25 cellular contexts compared by ENCODE assay signal in the genomic region with DNA sequence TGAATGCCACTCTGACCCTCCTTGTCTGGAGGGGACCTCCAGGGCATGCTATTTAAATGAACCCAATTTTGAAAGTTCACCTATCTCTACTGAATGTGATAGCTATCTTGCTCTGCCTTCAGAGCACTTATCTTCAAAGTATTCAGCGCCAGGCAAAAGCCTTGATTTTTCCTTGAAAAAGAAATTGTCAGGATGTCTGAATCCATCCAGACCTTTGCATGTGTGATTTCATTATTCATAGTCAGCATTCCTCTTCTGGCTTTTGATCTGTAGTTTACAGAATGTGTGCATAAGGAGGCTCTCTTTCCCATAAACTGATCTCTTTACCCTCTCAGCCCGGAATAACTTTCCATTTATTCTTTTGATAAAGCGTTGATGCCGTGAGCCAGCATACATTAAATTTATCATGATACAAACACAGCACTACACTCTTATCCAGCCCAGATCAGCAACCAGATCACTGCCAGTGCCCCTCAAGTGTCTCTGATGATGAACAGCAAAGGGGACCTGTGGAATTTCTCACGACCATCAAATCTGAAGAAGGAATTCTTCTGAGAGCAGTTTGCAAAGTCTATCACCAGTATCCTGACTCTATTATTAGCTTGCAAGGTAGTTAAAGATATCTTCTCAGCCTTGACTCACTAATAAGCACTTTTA.
DNase-seq lines count a peak whose midpoint lies in the region; ATAC-seq and TF ChIP-seq lines count a peak whose summit lies in the region.
"Had no signal": no experiment of that assay in that cellular context is flagged by ENCODE, and none has a peak within 500 bp of the region (broad histone marks: within the 10 kb centered on the region; RNA-seq: fewer than 3 reads in every experiment).

No MANE protein-coding gene starts in this region.

- ATAC-seq in PC-3 = peak; percentile 42
- ATAC-seq: activated T-cell treated with anti-CD3 and anti-CD28 coated beads, Interleukin-2, amount 50 U/mL, for 4 hours; gastroesophageal sphincter; naive thymus-derived CD4-positive, alpha-beta T cell; right cardiac atrium; T-cell had no signal

- BruUV-seq in PC-3 (replicated peaks; lab: Mats Ljungman, UMichigan) = TSS peak; percentile 86

- H3K36me3 ChIP-seq in ES-I3 (ENCODE audit: insufficient read depth, low read length) = no peaks in the 10 kb centered on the region
- H3K36me3 ChIP-seq in PC-3 (ENCODE audit: low read depth, low read length) = no peaks in the 10 kb centered on the region
- no peaks in the 10 kb centered on the region for H3K36me3 ChIP-seq in MM.1S (replicated peaks; ENCODE audit: insufficient read depth, low read length)
- H3K36me3 ChIP-seq: gastroesophageal sphincter had no signal

- intact Hi-C loops in PC-3 (cut with micrococcal nuclease) = loop anchor here (10.0 kb wide), 1 partner anchor 151 kb away; no protein-coding TSS in a partner anchor

- H4K20me1 ChIP-seq in PC-3 (ENCODE audit: low read length) = no peaks in the 10 kb centered on the region
- no peaks in the 10 kb centered on the region for H4K20me1 ChIP-seq in MM.1S (ENCODE audit: insufficient read depth, low read length)

- H3K4me3 Mint-ChIP-seq in osteocyte (ENCODE audit: unreplicated experiment) = no peak overlapping the region
- no peak overlapping the region for H3K4me3 Mint-ChIP-seq in nephron progenitor cell
- H3K4me3 Mint-ChIP-seq: activated naive CD4-positive, alpha-beta T cell treated with anti-CD3 and anti-CD28 coated beads for 36 hours; activated T-cell treated with anti-CD3 and anti-CD28 coated beads, Interleukin-2, amount 50 U/mL, for 4 hours; CD14-positive monocyte; naive thymus-derived CD4-positive, alpha-beta T cell; T-cell had no signal

- peak overlapping the region; percentile 31; the same call in 1 of the 2 replicates for H2AFZ ChIP-seq in PC-3 (ENCODE audit: low read length)
- H2AFZ ChIP-seq in MM.1S (ENCODE audit: low read length) = no peak overlapping the region

- H3K9me2 ChIP-seq in PC-3 (replicated peaks; ENCODE audit: low read length) = no peaks in the 10 kb centered on the region
- no peaks in the 10 kb centered on the region for H3K9me2 ChIP-seq in MM.1S (replicated peaks; ENCODE audit: insufficient read depth, low read length)

- H3K4me2 ChIP-seq in PC-3 (ENCODE audit: low read length) (peak overlapping the region; percentile 69), MM.1S (ENCODE audit: low read depth, low read length) (no peak overlapping the region)

- peaks cover 15% of the 10 kb centered on the region; the same call in 1 of the 2 replicates for H3K4me1 ChIP-seq in ES-I3 (ENCODE audit: insufficient read depth, low read length)
- peaks cover 30% of the 10 kb centered on the region for H3K4me1 ChIP-seq in PC-3 (ENCODE audit: insufficient read depth, low read length)
- no peaks in the 10 kb centered on the region for H3K4me1 ChIP-seq in MM.1S (ENCODE audit: low read length)
- H3K4me1 ChIP-seq: gastroesophageal sphincter had no signal

- H3K27me3 ChIP-seq in PC-3 (ENCODE audit: low read length) (no peaks in the 10 kb centered on the region), MM.1S (replicated peaks; ENCODE audit: insufficient read depth, low read length) (no peaks in the 10 kb centered on the region)
- H3K27me3 ChIP-seq: dorsolateral prefrontal cortex, gastroesophageal sphincter had no signal

- H3K9ac ChIP-seq in ES-I3 (ENCODE audit: low read depth, low read length) (0 out of 2 replicates have a peak overlapping the region, but pooled peaks have one; percentile 4), PC-3 (ENCODE audit: low read length) (peak overlapping the region; percentile 41; the same call in 1 of the 2 replicates), MM.1S (ENCODE audit: low read length) (no peak overlapping the region)

- H3K36me3 Mint-ChIP-seq in osteocyte (ENCODE audit: unreplicated experiment) (no peaks in the 10 kb centered on the region), nephron progenitor cell (ENCODE audit: low read depth) (no peaks in the 10 kb centered on the region)
- H3K36me3 Mint-ChIP-seq: CD14-positive monocyte; naive thymus-derived CD4-positive, alpha-beta T cell; T-cell had no signal

- H3F3A ChIP-seq in PC-3 (ENCODE audit: low read length, unreplicated experiment) (no peaks in the 10 kb centered on the region), MM.1S (ENCODE audit: insufficient read depth, low read length) (no peaks in the 10 kb centered on the region)

- no peak for TF ChIP-seq CTCF in PC-3 (conservative IDR thresholded peaks at IDR 0.05; ENCODE audit: low read depth, low read length)
- no peak for TF ChIP-seq CTCF in osteocyte (IDR thresholded peaks at IDR 0.05)
- no peak for TF ChIP-seq CTCF in MM.1S (IDR thresholded peaks at IDR 0.05; ENCODE audit: low read length)
- TF ChIP-seq CTCF in nephron progenitor cell (IDR thresholded peaks at IDR 0.05) = no peak

- H3K4me3 ChIP-seq in PC-3 (ENCODE audit: low read length) (peak overlapping the region; percentile 34; the same call in 1 of the 2 replicates), MM.1S (ENCODE audit: low read length) (no peak overlapping the region)
- H3K4me3 ChIP-seq: dorsolateral prefrontal cortex, gastroesophageal sphincter had no signal

- H3K9me3 ChIP-seq in ES-I3 (ENCODE audit: control insufficient read depth, insufficient read depth, low read length) (no peaks in the 10 kb centered on the region), PC-3 (ENCODE audit: low read length) (no peaks in the 10 kb centered on the region), MM.1S (replicated peaks; ENCODE audit: insufficient read depth, low read length) (no peaks in the 10 kb centered on the region)
- H3K9me3 ChIP-seq: gastroesophageal sphincter had no signal

- peak overlapping the region; percentile 32 for H3K27ac Mint-ChIP-seq in osteocyte (ENCODE audit: unreplicated experiment)
- no peak overlapping the region for H3K27ac Mint-ChIP-seq in nephron progenitor cell
- H3K27ac Mint-ChIP-seq: activated naive CD4-positive, alpha-beta T cell treated with anti-CD3 and anti-CD28 coated beads for 36 hours; CD14-positive monocyte; naive thymus-derived CD4-positive, alpha-beta T cell; T-cell had no signal

- CTCF ChIA-PET in PC-3 (lab: Charles Lee) = no interaction called here

- H3K27ac ChIP-seq in PC-3 (ENCODE audit: low read length) = peak overlapping the region; percentile 82
- H3K27ac ChIP-seq in MM.1S (ENCODE audit: low read length) = no peak overlapping the region
- H3K27ac ChIP-seq: dorsolateral prefrontal cortex, gastroesophageal sphincter had no signal

- H3K79me2 ChIP-seq in PC-3 (ENCODE audit: low read length) (no peaks in the 10 kb centered on the region), MM.1S (ENCODE audit: low read length) (no peaks in the 10 kb centered on the region)

- H3K9me3 Mint-ChIP-seq in osteocyte (ENCODE audit: unreplicated experiment) = no peaks in the 10 kb centered on the region
- H3K9me3 Mint-ChIP-seq in nephron progenitor cell = peaks cover 3% of the 10 kb centered on the region
- H3K9me3 Mint-ChIP-seq: activated naive CD4-positive, alpha-beta T cell treated with anti-CD3 and anti-CD28 coated beads for 36 hours; activated T-cell treated with anti-CD3 and anti-CD28 coated beads, Interleukin-2, amount 50 U/mL, for 4 hours; T-cell had no signal

- peaks cover 55% of the 10 kb centered on the region for H3K4me1 Mint-ChIP-seq in osteocyte (ENCODE audit: unreplicated experiment)
- peaks cover 16% of the 10 kb centered on the region for H3K4me1 Mint-ChIP-seq in nephron progenitor cell
- H3K4me1 Mint-ChIP-seq: CD14-positive monocyte, T-cell had no signal

- H3K27me3 Mint-ChIP-seq in osteocyte (ENCODE audit: unreplicated experiment) (no peaks in the 10 kb centered on the region), nephron progenitor cell (ENCODE audit: low read depth, poor library complexity) (peaks cover 2% of the 10 kb centered on the region)

- POLR2A ChIA-PET in PC-3 (lab: Charles Lee; ENCODE audit: unreplicated experiment) = no interaction called here

- peak; percentile 18 for DNase-seq in PC-3
- DNase-seq in fibroblast of peridontal ligament (ENCODE audit: extremely low read depth) = peak; percentile 31
- no peak for DNase-seq in osteocyte (ENCODE audit: extremely low spot score, unreplicated experiment)
- no peak for DNase-seq in MM.1S
- DNase-seq in NCI-H510A (lab: John Stamatoyannopoulos, UW) = no peak
- DNase-seq in nephron progenitor cell = no peak
- DNase-seq: activated naive CD4-positive, alpha-beta T cell treated with anti-CD3 and anti-CD28 coated beads for 36 hours; activated T-cell treated with anti-CD3 and anti-CD28 coated beads, Interleukin-2, amount 50 U/mL, for 4 hours; amygdala; central memory CD4-positive, alpha-beta T cell; DMS 273 treated with DMSO at 0.1 percent for 48 hours; dorsolateral prefrontal cortex; KBM-7; kidney glomerular epithelial cell; MV-4-11; naive thymus-derived CD4-positive, alpha-beta T cell; NCI-H1694 treated with DMSO at 0.1 percent for 48 hours; NCI-H2171 treated with DMSO at 0.1 percent for 48 hours; NCI-H748 treated with DMSO at 0.1 percent for 48 hours; right cardiac atrium; stimulated activated CD8-positive, alpha-beta memory T cell treated with anti-CD3 and anti-CD28 coated beads, Interleukin-4, amount 100 ng/mL, for 48 hours; T-cell had no signal

Comparison
In these comparisons a context has a peak if more than half of its experiments do, and no peak if none do; other contexts are left out.
1. DNase-seq: peak in PC-3 (single experiment) and fibroblast of peridontal ligament (single experiment); none in osteocyte (single experiment), MM.1S (single experiment), NCI-H510A (single experiment) and nephron progenitor cell (single experiment).